26 cellular contexts compared by ENCODE assay signal in the genomic region with DNA sequence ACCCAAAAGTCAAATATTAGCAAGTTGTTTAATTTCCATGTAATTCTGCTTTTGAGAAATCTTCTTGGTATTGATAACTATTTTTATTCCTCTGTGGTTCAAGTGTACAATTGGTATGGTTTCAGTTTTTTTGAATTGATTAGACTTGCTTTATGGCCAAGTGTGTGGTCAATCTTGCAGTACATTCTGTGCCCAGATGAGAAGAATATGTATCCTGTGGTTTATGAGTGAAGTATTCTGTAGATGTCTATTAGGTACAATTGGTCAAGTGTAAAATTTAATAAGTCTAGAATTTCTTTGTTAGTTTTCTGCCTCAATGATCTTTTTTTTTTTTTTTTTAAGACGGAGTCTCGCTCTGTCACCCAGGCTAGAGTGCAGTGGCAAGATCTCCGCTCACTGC. TPM values are rescaled to one million over a fixed set of nuclear protein-coding genes. Genes with fewer than 3 reads are reported as not detected.
A peak's percentile ranks its signal among the peaks of the same experiment; 100 is the strongest.
DNase-seq lines count a peak whose midpoint lies in the region; ATAC-seq and FAIRE-seq lines count a peak whose summit lies in the region.
"Had no signal": no experiment of that assay in that cellular context is flagged by ENCODE, and none has a peak within 500 bp of the region (broad histone marks: within the 10 kb centered on the region; RNA-seq: fewer than 3 reads in every experiment).

No MANE protein-coding gene starts in this region.

- H3K9me3 Mint-ChIP-seq in activated T-helper 17 cell treated with anti-CD3 and anti-CD28 coated beads, Interleukin-2, amount 50 U/mL, for 72 hours: no peaks in the 10 kb centered on the region
- H3K9me3 Mint-ChIP-seq: HFFc6 had no signal

- peak; percentile 80 for ATAC-seq in GM18907 (IDR thresholded peaks at IDR 0.05; ENCODE audit: unreplicated experiment)
- ATAC-seq in HG02759 (IDR thresholded peaks at IDR 0.05; ENCODE audit: unreplicated experiment): peak; percentile 66
- peak; percentile 81 for ATAC-seq in HG03457 (IDR thresholded peaks at IDR 0.05; ENCODE audit: unreplicated experiment)
- no peak for ATAC-seq in activated T-helper 17 cell treated with anti-CD3 and anti-CD28 coated beads, Interleukin-2, amount 50 U/mL, for 72 hours (replicated peaks)

- no peak overlapping the region for H3K4me3 Mint-ChIP-seq in activated T-helper 17 cell treated with anti-CD3 and anti-CD28 coated beads, Interleukin-2, amount 50 U/mL, for 72 hours
- H3K4me3 Mint-ChIP-seq: B cell; CD4-positive, alpha-beta memory T cell; HFFc6; IgD-negative memory B cell had no signal

- H3K27ac Mint-ChIP-seq in activated T-helper 17 cell treated with anti-CD3 and anti-CD28 coated beads, Interleukin-2, amount 50 U/mL, for 72 hours: no peak overlapping the region
- H3K27ac Mint-ChIP-seq: B cell, HFFc6, IgD-negative memory B cell had no signal

- H3K4me1 Mint-ChIP-seq in activated T-helper 17 cell treated with anti-CD3 and anti-CD28 coated beads, Interleukin-2, amount 50 U/mL, for 72 hours: peaks cover 3% of the 10 kb centered on the region
- H3K4me1 Mint-ChIP-seq: B cell, IgD-negative memory B cell had no signal

- DNase-seq in COLO668 (lab: John Stamatoyannopoulos, UW; ENCODE audit: unreplicated experiment) (no peak), urothelium cell line (ENCODE audit: low spot score) (no peak)
- DNase-seq in activated effector memory CD4-positive, alpha-beta T cell treated with anti-CD3 and anti-CD28 coated beads, Interleukin-2, amount 50 U/mL, for 16 hours: no peak
- DNase-seq: C1 segment of cervical spinal cord; CD4-positive, alpha-beta memory T cell; COR-L47; DMS153; DMS79 treated with DMSO at 0.1 percent for 48 hours; EL; HCEC 1CT; HFFc6; KG1 had no signal

- peaks cover 5% of the 10 kb centered on the region for H3K27me3 Mint-ChIP-seq in activated T-helper 17 cell treated with anti-CD3 and anti-CD28 coated beads, Interleukin-2, amount 50 U/mL, for 72 hours
- H3K27me3 Mint-ChIP-seq: IgD-negative memory B cell had no signal

- H3K36me3 Mint-ChIP-seq in activated T-helper 17 cell treated with anti-CD3 and anti-CD28 coated beads, Interleukin-2, amount 50 U/mL, for 72 hours (ENCODE audit: low read depth): no peaks in the 10 kb centered on the region
- H3K36me3 Mint-ChIP-seq: IgD-negative memory B cell had no signal

- FAIRE-seq in urothelium cell line (lab: Jason Lieb, UNC): no peak
- FAIRE-seq: D721Med, G401.6, GM12892, GM19239, H1 had no signal

RNA-seq across cellular contexts. Expression of a gene that starts 36.6 kb away (rescaled TPM):
- total RNA-seq in activated T-helper 17 cell treated with anti-CD3 and anti-CD28 coated beads, Interleukin-2, amount 50 U/mL, for 72 hours: not detected
- total RNA-seq: B cell; CD4-positive, alpha-beta memory T cell; H1; HFFc6; HT-29; LHCN-M2; M059J had no signal
